In the genomic region with DNA sequence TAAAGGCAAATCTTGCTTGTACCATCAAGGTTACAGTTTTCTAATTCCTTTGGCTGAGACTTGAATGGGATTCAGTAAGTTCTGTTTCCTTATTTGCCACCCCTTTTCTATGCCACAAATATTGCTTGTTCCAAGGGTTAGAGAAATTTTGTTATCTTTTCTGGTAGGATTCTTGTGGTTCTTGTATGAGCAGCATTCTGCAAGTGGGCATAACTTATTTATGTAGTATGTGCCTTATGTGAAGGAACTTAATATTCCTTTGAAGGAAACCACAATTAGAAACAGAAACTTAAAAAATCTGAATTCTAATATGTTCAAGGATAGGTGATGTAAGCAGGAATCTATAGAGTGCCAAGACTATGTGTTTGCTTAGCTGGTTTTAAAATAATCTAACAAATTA, we compare ENCODE assay signal across 19 cellular contexts. TPM values are rescaled to one million over a fixed set of nuclear protein-coding genes. Genes with fewer than 3 reads are reported as not detected.
A peak's percentile ranks its signal among the peaks of the same experiment; 100 is the strongest.
DNase-seq lines count a peak whose midpoint lies in the region; ATAC-seq lines count a peak whose summit lies in the region.
"Had no signal": no experiment of that assay in that cellular context is flagged by ENCODE, and none has a peak within 500 bp of the region (broad histone marks: within the 10 kb centered on the region; RNA-seq: fewer than 3 reads in every experiment).

No MANE protein-coding gene starts in this region.

- H3K9me3 ChIP-seq in adipocyte (ENCODE audit: control insufficient read depth, low read length) (peaks cover 6% of the 10 kb centered on the region), skeletal muscle satellite cell (replicated peaks; ENCODE audit: low read length) (no peaks in the 10 kb centered on the region)
- H3K9me3 ChIP-seq: HAP-1 had no signal

- H3K27me3 ChIP-seq in adipocyte (replicated peaks; ENCODE audit: control insufficient read depth, insufficient read depth, low read length), result peaks cover 2% of the 10 kb centered on the region
- no peaks in the 10 kb centered on the region for H3K27me3 ChIP-seq in skeletal muscle satellite cell (ENCODE audit: control insufficient read depth, insufficient read depth, low read length)

- no peak overlapping the region for H3K4me3 ChIP-seq in adipocyte (ENCODE audit: low read length)
- no peak overlapping the region for H3K4me3 ChIP-seq in skeletal muscle satellite cell (ENCODE audit: low read length)
- H3K4me3 ChIP-seq: HAP-1 had no signal

- peak; percentile 14 for DNase-seq in EL
- peak; percentile 46 for DNase-seq in adipocyte (ENCODE audit: low read depth)
- peak; percentile 56 for DNase-seq in fibroblast of gingiva (ENCODE audit: low read depth)
- DNase-seq in left lobe of liver (ENCODE audit: low spot score), result no peak
- DNase-seq in NCI-H2029 treated with DMSO at 0.1 percent for 48 hours (lab: John Stamatoyannopoulos, UW), result no peak
- DNase-seq: ACHN, DMS79, Kasumi-1, MM.1S, NCI-H1092 treated with DMSO at 0.1 percent for 48 hours, NCI-H146, NCI-H2081, NCI-H774, OCI-M1, SHP77 had no signal

- no peaks in the 10 kb centered on the region for H3K4me1 ChIP-seq in adipocyte (ENCODE audit: control insufficient read depth, insufficient read depth, low read length)
- peaks cover 17% of the 10 kb centered on the region for H3K4me1 ChIP-seq in skeletal muscle satellite cell (ENCODE audit: control insufficient read depth, insufficient read depth, low read length)
- H3K4me1 ChIP-seq: HAP-1 had no signal

- no peaks in the 10 kb centered on the region for H3K36me3 ChIP-seq in adipocyte (ENCODE audit: control insufficient read depth, insufficient read depth, low read length, severe bottlenecking)
- no peaks in the 10 kb centered on the region for H3K36me3 ChIP-seq in skeletal muscle satellite cell (ENCODE audit: insufficient read depth, low read length)
- H3K36me3 ChIP-seq: HAP-1 had no signal

- ATAC-seq in GM19351 (IDR thresholded peaks at IDR 0.05; ENCODE audit: unreplicated experiment) (no peak), left lobe of liver (no peak)

- H3K9ac ChIP-seq in adipocyte (ENCODE audit: low read length), result no peak overlapping the region
- H3K9ac ChIP-seq in skeletal muscle satellite cell (ENCODE audit: low read depth, low read length), result peak overlapping the region; percentile 58

- H3K4me2 ChIP-seq in skeletal muscle satellite cell (ENCODE audit: low read length), result no peak overlapping the region

RNA-seq across cellular contexts. Expression of a gene that starts 53.1 kb away (rescaled TPM):
- 47.4 and 51.3 TPM in 2 replicates for total RNA-seq in skeletal muscle satellite cell (2012; rRNA removed)
- 0.43 TPM for total RNA-seq in left lobe of liver
- total RNA-seq: G401 had no signal

Comparison
In these comparisons a context has a peak if more than half of its experiments do, and no peak if none do; other contexts are left out.
1. DNase-seq: peak in EL (single experiment), adipocyte (single experiment) and fibroblast of gingiva (single experiment); none in left lobe of liver (single experiment) and NCI-H2029 treated with DMSO at 0.1 percent for 48 hours (single experiment).